8 cellular contexts compared by ENCODE assay signal in genomic region chr18:50194623-50195532, GRCh38. TPM values are rescaled to one million over a fixed set of nuclear protein-coding genes. Genes with fewer than 3 reads are reported as not detected.
DNase-seq lines count a peak whose midpoint lies in the region; ATAC-seq, FAIRE-seq and TF ChIP-seq lines count a peak whose summit lies in the region.

TSS of gene MYO5B (minus strand) at chr18:50195147. CDS start at chr18:50194793, 354 bp downstream.

- TF ChIP-seq EP300 in A549 (IDR thresholded peaks at IDR 0.05) = no peak

- H3K27ac ChIP-seq in A549 (peak within 1 kb of the TSS; percentile 13 to 67; a peak in 4 of 6 replicates), hepatocyte (peak within 1 kb of the TSS; percentile 91), skeletal muscle tissue (ENCODE audit: low read depth, low read length) (no peak within 1 kb of the TSS)

- no peaks in the 10 kb centered on the region for H3K36me3 ChIP-seq in NT2/D1 (ENCODE audit: insufficient read depth, insufficient read length, low read length)
- H3K36me3 ChIP-seq in hepatocyte (replicated peaks; ENCODE audit: insufficient read depth, low read depth) = no peaks in the 10 kb centered on the region
- no peaks in the 10 kb centered on the region for H3K36me3 ChIP-seq in skeletal muscle tissue (ENCODE audit: control insufficient read depth in 3 of 3, insufficient read depth in 3 of 3, low read length in 3 of 3)

- CTCF ChIA-PET in A549 (lab: Yijun Ruan, JAX) = interaction anchor here (0.6 to 2.3 kb wide), 16 partner anchors 8 to 333 kb away, joined by 3 to 14 read pairs (median 4); partner anchors contain the start of gene CFAP53

- H3K9me3 ChIP-seq in A549 (no peaks in the 10 kb centered on the region), NT2/D1 (ENCODE audit: insufficient read depth, low read length) (no peaks in the 10 kb centered on the region), hepatocyte (ENCODE audit: low read depth) (no peaks in the 10 kb centered on the region), skeletal muscle tissue (ENCODE audit: control insufficient read depth in 3 of 3, low read length in 3 of 3) (no peaks in the 10 kb centered on the region)

- FAIRE-seq in A549 (lab: Jason Lieb, UNC) = no peak

- H3K9ac ChIP-seq in NT2/D1 (ENCODE audit: insufficient read length, low read depth) (peak within 1 kb of the TSS; percentile 81), skeletal muscle tissue (ENCODE audit: low read depth in 1 of 3, low read length in 3 of 3) (peak within 1 kb of the TSS in 2 of 3 donors; percentile 33 to 38)

- no peaks in the 10 kb centered on the region for H3K4me1 ChIP-seq in A549
- peaks cover 4% of the 10 kb centered on the region for H3K4me1 ChIP-seq in NT2/D1 (ENCODE audit: insufficient read depth, insufficient read length)
- H3K4me1 ChIP-seq in hepatocyte (ENCODE audit: insufficient read depth) = peaks cover 5% of the 10 kb centered on the region
- peaks cover 0 to 12% (median 9%) of the 10 kb centered on the region in 3 donors for H3K4me1 ChIP-seq in skeletal muscle tissue (ENCODE audit: control insufficient read depth in 3 of 3, insufficient read depth in 3 of 3, low read length in 3 of 3)

- no peak for TF ChIP-seq POLR2A in A549 (IDR thresholded peaks at IDR 0.05; ENCODE audit: low read length)

- ATAC-seq in A549 (peak; percentile 84 to 87), GM18868 (IDR thresholded peaks at IDR 0.05; ENCODE audit: unreplicated experiment) (peak; percentile 81), HG03159 (IDR thresholded peaks at IDR 0.05; ENCODE audit: unreplicated experiment) (peak; percentile 82)

- H3K27me3 ChIP-seq in NT2/D1 (ENCODE audit: insufficient read depth, insufficient read length) = peaks cover 66% of the 10 kb centered on the region
- H3K27me3 ChIP-seq in hepatocyte = peaks cover 20% of the 10 kb centered on the region
- peaks cover 53 to 61% (median 56%) of the 10 kb centered on the region in 3 donors for H3K27me3 ChIP-seq in skeletal muscle tissue (ENCODE audit: control insufficient read depth in 3 of 3, insufficient read depth in 3 of 3, low read length in 3 of 3)

- H3K4me2 ChIP-seq in A549 = peak within 1 kb of the TSS; percentile 92
- peak within 1 kb of the TSS; percentile 83 for H3K4me2 ChIP-seq in hepatocyte

- POLR2A ChIA-PET in A549 (lab: Yijun Ruan, JAX) = interaction anchor here (0.5 kb wide), 1 partner anchor 437 kb away, joined by 3 read pairs; no protein-coding TSS in a partner anchor

- peak within 1 kb of the TSS; percentile 60 for H2AFZ ChIP-seq in hepatocyte

- TF ChIP-seq RAD21 in A549 (conservative IDR thresholded peaks at IDR 0.05 in 1 of 2, IDR thresholded peaks at IDR 0.05 in 1 of 2) = peak in 1 of 2 experiments; percentile 49; a peak in 2 of 5 replicates

- no peaks in the 10 kb centered on the region for H3K9me2 ChIP-seq in hepatocyte (replicated peaks; ENCODE audit: insufficient read depth)

- H3K4me3 ChIP-seq in A549 = peak within 1 kb of the TSS; percentile 55
- H3K4me3 ChIP-seq in NT2/D1 (ENCODE audit: insufficient read length, low read depth) = peak within 1 kb of the TSS; percentile 58
- H3K4me3 ChIP-seq in hepatocyte = peak within 1 kb of the TSS; percentile 56
- H3K4me3 ChIP-seq in skeletal muscle tissue (ENCODE audit: low read length in 3 of 3) = peak within 1 kb of the TSS in 2 of 3 donors; percentile 51 to 56

- peaks cover 37% of the 10 kb centered on the region for H3K79me2 ChIP-seq in hepatocyte

- peak; percentile 63 for TF ChIP-seq CTCF in A549 (IDR thresholded peaks at IDR 0.05)
- peak; percentile 40 for TF ChIP-seq CTCF in hepatocyte (IDR thresholded peaks at IDR 0.05; ENCODE audit: poor library complexity)

- WGBS in A549 (ENCODE audit: missing lambda C conversion rate) = 21% methylated on average over 14 of the region's 115 CpGs
- 2% methylated on average over 88 of the region's 115 CpGs for WGBS in hepatocyte (ENCODE audit: low lambda C conversion rate, missing lambda C conversion rate)

- H4K20me1 ChIP-seq in hepatocyte (ENCODE audit: insufficient read depth, poor library complexity, severe bottlenecking) = peaks cover 4% of the 10 kb centered on the region

- DNase-seq in A549 (ENCODE audit: low read depth in 1 of 2, low spot score in 1 of 2) (peak; percentile 7 to 13), NT2/D1 (ENCODE audit: low read depth, low spot score) (peak; percentile 20), hepatocyte (ENCODE audit: low spot score) (peak; percentile 96), midbrain (lab: John Stamatoyannopoulos, UW) (no peak)
- DNase-seq in activated naive CD4-positive, alpha-beta T cell treated with Interleukin-2 at 50 U/mL for 16 hours = peak; percentile 46

TF ChIP-seq in A549, 52 proteins besides CTCF, POLR2A, EP300 and RAD21:
- TF ChIP-seq SMC3 (IDR thresholded peaks at IDR 0.05) (peak; percentile 47; the same call in 2 of the 3 replicates), RFX5 (IDR thresholded peaks at IDR 0.05) (no peak), FOXS1 (CRISPR knock-in tag; IDR thresholded peaks at IDR 0.05) (no peak)

RNA-seq across cellular contexts. Expression of gene MYO5B, which starts in this region (rescaled TPM):
- 18.4 and 20.8 TPM in 2 replicates for polyA plus RNA-seq in A549 (2011; rRNA removed)
- polyA plus RNA-seq in A549 (2012; cell fraction: cytosol; rRNA removed) = 13.4 and 13.6 TPM in 2 replicates
- polyA plus RNA-seq in A549 (2012; cell fraction: nucleus; rRNA removed) = 7.5 and 7.8 TPM in 2 replicates
- polyA plus RNA-seq in A549 (2017; fragmentation: RNase III; extraction: RNeasy Plus Mini Kit Qiagen cat#74134 plus additional on column Dnase treatment) = 6.4 to 9.4 TPM (median 6.9 TPM) in 3 replicates
- polyA minus RNA-seq in A549 (2011; rRNA and poly(A)+ RNA removed) = 19.6 and 23.0 TPM in 2 replicates
- total RNA-seq in hepatocyte = 41.9 and 43.3 TPM in 2 replicates
- 20.3 and 21.3 TPM in 2 replicates for polyA plus RNA-seq in hepatocyte
- 0.52 TPM for total RNA-seq in skeletal muscle tissue

Comparison
In these comparisons a context has a peak if more than half of its experiments do, and no peak if none do; other contexts are left out.
1. RNA of gene MYO5B (total RNA-seq): 41.9 to 43.3 TPM in hepatocyte; 0.52 TPM in skeletal muscle tissue (single experiment); every median in the first group is over 10 times any median in the second.
2. Peak in every context shown above with its lines, with median percentiles within 50 percentile points of each other: ATAC-seq and H3K4me3 ChIP-seq.